ENCODE assay signal across 23 cellular contexts in genomic region chr10:121522841-121523240, GRCh38.
A peak's percentile ranks its signal among the peaks of the same experiment; 100 is the strongest.
DNase-seq lines count a peak whose midpoint lies in the region; ATAC-seq and TF ChIP-seq lines count a peak whose summit lies in the region.
"Had no signal": no experiment of that assay in that cellular context is flagged by ENCODE, and none has a peak within 500 bp of the region (broad histone marks: within the 10 kb centered on the region; RNA-seq: fewer than 3 reads in every experiment).

No MANE protein-coding gene starts in this region.

- H3K4me1 Mint-ChIP-seq in MCF 10A (ENCODE audit: insufficient read depth, unreplicated experiment): no peaks in the 10 kb centered on the region
- peaks cover 3% of the 10 kb centered on the region for H3K4me1 Mint-ChIP-seq in T-helper 2 cell treated with Interferon-gamma antibody and Interleukin-4, amounts not matched to agents 5 μg/mL and 100 μg/mL, for 36 hours (ENCODE audit: low read depth)
- H3K4me1 Mint-ChIP-seq: naive thymus-derived CD4-positive, alpha-beta T cell had no signal

- H3K27me3 ChIP-seq in breast epithelium (no peaks in the 10 kb centered on the region), hepatocyte (no peaks in the 10 kb centered on the region), rectal smooth muscle tissue (ENCODE audit: control insufficient read depth, insufficient read depth, low read length) (no peaks in the 10 kb centered on the region)
- H3K27me3 ChIP-seq: adrenal gland had no signal

- BruUV-seq in MCF 10A (replicated peaks; lab: Mats Ljungman, UMichigan): no TSS peak

- no peak overlapping the region for H3K27ac Mint-ChIP-seq in MCF 10A (ENCODE audit: low read depth, unreplicated experiment)
- H3K27ac Mint-ChIP-seq in T-helper 2 cell treated with Interferon-gamma antibody and Interleukin-4, amounts not matched to agents 5 μg/mL and 100 μg/mL, for 36 hours: no peak overlapping the region
- H3K27ac Mint-ChIP-seq: activated CD8-positive, alpha-beta T cell treated with anti-CD3 and anti-CD28 coated beads for 36 hours; HFFc6; naive thymus-derived CD4-positive, alpha-beta T cell had no signal

- H3K9me3 Mint-ChIP-seq in MCF 10A (ENCODE audit: unreplicated experiment): no peaks in the 10 kb centered on the region
- H3K9me3 Mint-ChIP-seq in T-helper 2 cell treated with Interferon-gamma antibody and Interleukin-4, amounts not matched to agents 5 μg/mL and 100 μg/mL, for 36 hours: no peaks in the 10 kb centered on the region
- H3K9me3 Mint-ChIP-seq: central memory CD8-positive, alpha-beta T cell had no signal

- H3K36me3 ChIP-seq in breast epithelium: no peaks in the 10 kb centered on the region
- H3K36me3 ChIP-seq in hepatocyte (replicated peaks; ENCODE audit: insufficient read depth, low read depth): no peaks in the 10 kb centered on the region
- no peaks in the 10 kb centered on the region for H3K36me3 ChIP-seq in rectal smooth muscle tissue (ENCODE audit: control insufficient read depth, insufficient read depth, low read length)
- H3K36me3 ChIP-seq: adrenal gland had no signal

- intact Hi-C loops in breast epithelium (cut with DNase I; ENCODE audit: low total_unique reads) (no loop called here), MCF 10A (cut with micrococcal nuclease) (no loop called here)

- peak overlapping the region; percentile 68 to 80 for H3K27ac ChIP-seq in breast epithelium
- H3K27ac ChIP-seq in hepatocyte: peak overlapping the region; percentile 91
- H3K27ac ChIP-seq in rectal smooth muscle tissue (ENCODE audit: low read depth, low read length): peak overlapping the region; percentile 74
- H3K27ac ChIP-seq: 22Rv1, adrenal gland, epithelial cell of prostate, SK-N-MC had no signal

- TF ChIP-seq CTCF in breast epithelium (IDR thresholded peaks at IDR 0.05) (no peak), MCF 10A (IDR thresholded peaks at IDR 0.05; ENCODE audit: unreplicated experiment) (no peak), hepatocyte (IDR thresholded peaks at IDR 0.05; ENCODE audit: poor library complexity) (no peak)

- no peak for ATAC-seq in HG02678 (IDR thresholded peaks at IDR 0.05; ENCODE audit: unreplicated experiment)
- ATAC-seq: activated CD8-positive, alpha-beta T cell treated with anti-CD3 and anti-CD28 coated beads for 36 hours; naive thymus-derived CD4-positive, alpha-beta T cell had no signal

- H2AFZ ChIP-seq in hepatocyte: no peak overlapping the region

- no peak overlapping the region for H3K4me3 Mint-ChIP-seq in MCF 10A (ENCODE audit: unreplicated experiment)
- H3K4me3 Mint-ChIP-seq in T-helper 2 cell treated with Interferon-gamma antibody and Interleukin-4, amounts not matched to agents 5 μg/mL and 100 μg/mL, for 36 hours: no peak overlapping the region
- H3K4me3 Mint-ChIP-seq: activated CD8-positive, alpha-beta T cell treated with anti-CD3 and anti-CD28 coated beads for 36 hours; central memory CD8-positive, alpha-beta T cell; HFFc6; naive thymus-derived CD4-positive, alpha-beta T cell had no signal

- no peak for TF ChIP-seq POLR2A in breast epithelium (IDR thresholded peaks at IDR 0.05)

- peaks cover 5% of the 10 kb centered on the region for H3K36me3 Mint-ChIP-seq in MCF 10A (ENCODE audit: insufficient read depth, unreplicated experiment)
- no peaks in the 10 kb centered on the region for H3K36me3 Mint-ChIP-seq in T-helper 2 cell treated with Interferon-gamma antibody and Interleukin-4, amounts not matched to agents 5 μg/mL and 100 μg/mL, for 36 hours (ENCODE audit: low read depth)
- H3K36me3 Mint-ChIP-seq: naive thymus-derived CD4-positive, alpha-beta T cell had no signal

- H3K4me3 ChIP-seq in breast epithelium: no peak overlapping the region
- no peak overlapping the region for H3K4me3 ChIP-seq in hepatocyte
- H3K4me3 ChIP-seq in rectal smooth muscle tissue (ENCODE audit: low read length): no peak overlapping the region
- H3K4me3 ChIP-seq: adrenal gland, SK-N-MC had no signal

- peaks cover 0 to 13% of the 10 kb centered on the region in 2 donors for H3K4me1 ChIP-seq in breast epithelium
- H3K4me1 ChIP-seq in hepatocyte (ENCODE audit: insufficient read depth): peaks cover 53% of the 10 kb centered on the region
- peaks cover 37% of the 10 kb centered on the region for H3K4me1 ChIP-seq in rectal smooth muscle tissue (ENCODE audit: control insufficient read depth, insufficient read depth, low read length)

- 40% methylated on average over 1 of the region's 1 CpG for WGBS in hepatocyte (ENCODE audit: low lambda C conversion rate, missing lambda C conversion rate)

- H3K9me2 ChIP-seq in hepatocyte (replicated peaks; ENCODE audit: insufficient read depth): no peaks in the 10 kb centered on the region

- H3K79me2 ChIP-seq in hepatocyte: peaks cover 61% of the 10 kb centered on the region

- CTCF ChIA-PET in MCF 10A (lab: Yijun Ruan, JAX): no interaction called here

- no peaks in the 10 kb centered on the region for H3K9me3 ChIP-seq in breast epithelium
- H3K9me3 ChIP-seq in hepatocyte (ENCODE audit: low read depth): no peaks in the 10 kb centered on the region
- H3K9me3 ChIP-seq: adrenal gland had no signal

- H3K4me2 ChIP-seq in hepatocyte: peak overlapping the region; percentile 51

- H3K9ac ChIP-seq in rectal smooth muscle tissue (ENCODE audit: low read length): no peak overlapping the region

- no peaks in the 10 kb centered on the region for H3K27me3 Mint-ChIP-seq in MCF 10A (ENCODE audit: insufficient read depth, unreplicated experiment)
- H3K27me3 Mint-ChIP-seq in T-helper 2 cell treated with Interferon-gamma antibody and Interleukin-4, amounts not matched to agents 5 μg/mL and 100 μg/mL, for 36 hours (ENCODE audit: low read depth): peaks cover 5% of the 10 kb centered on the region
- H3K27me3 Mint-ChIP-seq: central memory CD8-positive, alpha-beta T cell had no signal

- no peaks in the 10 kb centered on the region for H4K20me1 ChIP-seq in hepatocyte (ENCODE audit: insufficient read depth, poor library complexity, severe bottlenecking)

- POLR2A ChIA-PET in MCF 10A (lab: Yijun Ruan, JAX): no interaction called here

- no peak for DNase-seq in breast epithelium (ENCODE audit: low spot score in 2 of 2)
- DNase-seq in MCF 10A (ENCODE audit: unreplicated experiment): no peak
- DNase-seq in hepatocyte (ENCODE audit: low spot score): no peak
- DNase-seq in T-helper 2 cell treated with Interferon-gamma antibody and Interleukin-4, amounts not matched to agents 5 μg/mL and 100 μg/mL, for 36 hours (ENCODE audit: low spot score): no peak
- no peak for DNase-seq in NCI-H1417 (lab: John Stamatoyannopoulos, UW)
- DNase-seq in retina: no peak
- DNase-seq: activated CD8-positive, alpha-beta T cell treated with anti-CD3 and anti-CD28 coated beads for 36 hours; activated gamma-delta T cell treated with Interleukin-2 at 50 U/mL for 16 hours; adrenal gland; DMS79; foreskin melanocyte; HFFc6; Kasumi-1; naive thymus-derived CD4-positive, alpha-beta T cell; NCI-H187 treated with DMSO at 0.1 percent for 48 hours; NCI-H69; RPMI8226 had no signal
